ENCODE assay signal across 2 cellular contexts in genomic region chr9:128718475-128718874, GRCh38.
TF ChIP-seq lines count a peak whose summit lies in the region.

No MANE protein-coding gene starts in this region.

TF ChIP-seq in HepG2, 621 proteins besides CTCF, POLR2A, EP300 and RAD21 (continues in another document):
- TF ChIP-seq ZNF674 (CRISPR knock-in tag; IDR thresholded peaks at IDR 0.05; ENCODE audit: low read depth) (no peak), HNF4G (IDR thresholded peaks at IDR 0.05; ENCODE audit: borderline replicate concordance, low read depth, low read length) (peak; percentile 56; the same call in 1 of the 2 replicates), HNF4G (CRISPR knock-in tag; IDR thresholded peaks at IDR 0.05; ENCODE audit: borderline replicate concordance, low read depth) (no peak), NR2F1 (CRISPR knock-in tag; IDR thresholded peaks at IDR 0.05) (0 out of 4 replicates have a peak, but pooled peaks of 1 of the 2 experiments have one; percentile 7), ZSCAN12 (CRISPR knock-in tag; IDR thresholded peaks at IDR 0.05) (no peak), BCL6 (CRISPR knock-in tag; IDR thresholded peaks at IDR 0.05) (peak; percentile 90), ZNF430 (CRISPR knock-in tag; IDR thresholded peaks at IDR 0.05) (no peak), ATF2 (CRISPR knock-in tag; IDR thresholded peaks at IDR 0.05) (no peak), ZNF274 (CRISPR knock-in tag; IDR thresholded peaks at IDR 0.05) (no peak), HNF4A (CRISPR knock-in tag; IDR thresholded peaks at IDR 0.05) (peak; percentile 84), SP1 (IDR thresholded peaks at IDR 0.05) (no peak), SP1 (CRISPR knock-in tag; IDR thresholded peaks at IDR 0.05) (no peak), CSRNP1 (CRISPR knock-in tag; IDR thresholded peaks at IDR 0.05) (no peak), ZMAT3 (CRISPR knock-in tag; conservative IDR thresholded peaks at IDR 0.05) (no peak), SOX5 (CRISPR knock-in tag; IDR thresholded peaks at IDR 0.05; ENCODE audit: borderline replicate concordance) (no peak), KDM2A (CRISPR knock-in tag; IDR thresholded peaks at IDR 0.05; ENCODE audit: borderline replicate concordance, low read depth) (0 out of 2 replicates have a peak, but pooled peaks have one; percentile 24)
- TF ChIP-seq, protein P1, sequence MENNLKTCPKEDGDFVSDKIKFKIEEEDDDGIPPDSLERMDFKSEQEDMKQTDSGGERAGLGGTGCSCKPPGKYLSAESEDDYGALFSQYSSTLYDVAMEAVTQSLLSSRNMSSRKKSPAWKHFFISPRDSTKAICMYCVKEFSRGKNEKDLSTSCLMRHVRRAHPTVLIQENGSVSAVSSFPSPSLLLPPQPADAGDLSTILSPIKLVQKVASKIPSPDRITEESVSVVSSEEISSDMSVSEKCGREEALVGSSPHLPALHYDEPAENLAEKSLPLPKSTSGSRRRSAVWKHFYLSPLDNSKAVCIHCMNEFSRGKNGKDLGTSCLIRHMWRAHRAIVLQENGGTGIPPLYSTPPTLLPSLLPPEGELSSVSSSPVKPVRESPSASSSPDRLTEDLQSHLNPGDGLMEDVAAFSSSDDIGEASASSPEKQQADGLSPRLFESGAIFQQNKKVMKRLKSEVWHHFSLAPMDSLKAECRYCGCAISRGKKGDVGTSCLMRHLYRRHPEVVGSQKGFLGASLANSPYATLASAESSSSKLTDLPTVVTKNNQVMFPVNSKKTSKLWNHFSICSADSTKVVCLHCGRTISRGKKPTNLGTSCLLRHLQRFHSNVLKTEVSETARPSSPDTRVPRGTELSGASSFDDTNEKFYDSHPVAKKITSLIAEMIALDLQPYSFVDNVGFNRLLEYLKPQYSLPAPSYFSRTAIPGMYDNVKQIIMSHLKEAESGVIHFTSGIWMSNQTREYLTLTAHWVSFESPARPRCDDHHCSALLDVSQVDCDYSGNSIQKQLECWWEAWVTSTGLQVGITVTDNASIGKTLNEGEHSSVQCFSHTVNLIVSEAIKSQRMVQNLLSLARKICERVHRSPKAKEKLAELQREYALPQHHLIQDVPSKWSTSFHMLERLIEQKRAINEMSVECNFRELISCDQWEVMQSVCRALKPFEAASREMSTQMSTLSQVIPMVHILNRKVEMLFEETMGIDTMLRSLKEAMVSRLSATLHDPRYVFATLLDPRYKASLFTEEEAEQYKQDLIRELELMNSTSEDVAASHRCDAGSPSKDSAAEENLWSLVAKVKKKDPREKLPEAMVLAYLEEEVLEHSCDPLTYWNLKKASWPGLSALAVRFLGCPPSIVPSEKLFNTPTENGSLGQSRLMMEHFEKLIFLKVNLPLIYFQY (CRISPR knock-in tag; IDR thresholded peaks at IDR 0.05; ENCODE audit: borderline replicate concordance) = no peak
- TF ChIP-seq, protein P2, sequence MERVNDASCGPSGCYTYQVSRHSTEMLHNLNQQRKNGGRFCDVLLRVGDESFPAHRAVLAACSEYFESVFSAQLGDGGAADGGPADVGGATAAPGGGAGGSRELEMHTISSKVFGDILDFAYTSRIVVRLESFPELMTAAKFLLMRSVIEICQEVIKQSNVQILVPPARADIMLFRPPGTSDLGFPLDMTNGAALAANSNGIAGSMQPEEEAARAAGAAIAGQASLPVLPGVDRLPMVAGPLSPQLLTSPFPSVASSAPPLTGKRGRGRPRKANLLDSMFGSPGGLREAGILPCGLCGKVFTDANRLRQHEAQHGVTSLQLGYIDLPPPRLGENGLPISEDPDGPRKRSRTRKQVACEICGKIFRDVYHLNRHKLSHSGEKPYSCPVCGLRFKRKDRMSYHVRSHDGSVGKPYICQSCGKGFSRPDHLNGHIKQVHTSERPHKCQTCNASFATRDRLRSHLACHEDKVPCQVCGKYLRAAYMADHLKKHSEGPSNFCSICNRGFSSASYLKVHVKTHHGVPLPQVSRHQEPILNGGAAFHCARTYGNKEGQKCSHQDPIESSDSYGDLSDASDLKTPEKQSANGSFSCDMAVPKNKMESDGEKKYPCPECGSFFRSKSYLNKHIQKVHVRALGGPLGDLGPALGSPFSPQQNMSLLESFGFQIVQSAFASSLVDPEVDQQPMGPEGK (CRISPR knock-in tag; IDR thresholded peaks at IDR 0.05) = peak; percentile 55

TF ChIP-seq in IMR-90, 13 proteins besides CTCF, POLR2A, EP300 and RAD21:
- TF ChIP-seq, protein P3, sequence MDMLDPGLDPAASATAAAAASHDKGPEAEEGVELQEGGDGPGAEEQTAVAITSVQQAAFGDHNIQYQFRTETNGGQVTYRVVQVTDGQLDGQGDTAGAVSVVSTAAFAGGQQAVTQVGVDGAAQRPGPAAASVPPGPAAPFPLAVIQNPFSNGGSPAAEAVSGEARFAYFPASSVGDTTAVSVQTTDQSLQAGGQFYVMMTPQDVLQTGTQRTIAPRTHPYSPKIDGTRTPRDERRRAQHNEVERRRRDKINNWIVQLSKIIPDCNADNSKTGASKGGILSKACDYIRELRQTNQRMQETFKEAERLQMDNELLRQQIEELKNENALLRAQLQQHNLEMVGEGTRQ (IDR thresholded peaks at IDR 0.05; ENCODE audit: low read depth, low read length) = no peak
- TF ChIP-seq MAZ (IDR thresholded peaks at IDR 0.05; ENCODE audit: borderline replicate concordance, low read depth, low read length) (no peak), MXI1 (IDR thresholded peaks at IDR 0.05; ENCODE audit: borderline replicate concordance, low read depth, low read length) (no peak), RFX5 (IDR thresholded peaks at IDR 0.05; ENCODE audit: low read depth, low read length) (no peak), NFE2L2 (IDR thresholded peaks at IDR 0.05; ENCODE audit: low read depth, low read length) (no peak), RCOR1 (IDR thresholded peaks at IDR 0.05; ENCODE audit: insufficient replicate concordance, low read length) (no peak), CHD1 (IDR thresholded peaks at IDR 0.05; ENCODE audit: low read depth, low read length) (no peak), CEBPB (IDR thresholded peaks at IDR 0.05; ENCODE audit: low read depth, low read length) (no peak), SMC3 (IDR thresholded peaks at IDR 0.05; ENCODE audit: low read depth, low read length) (no peak), BHLHE40 (IDR thresholded peaks at IDR 0.05; ENCODE audit: low read depth, low read length) (no peak), FOS (IDR thresholded peaks at IDR 0.05; ENCODE audit: low read depth, low read length) (no peak), MAFK (IDR thresholded peaks at IDR 0.05; ENCODE audit: low read depth, low read length) (no peak)
- TF ChIP-seq, protein P4, sequence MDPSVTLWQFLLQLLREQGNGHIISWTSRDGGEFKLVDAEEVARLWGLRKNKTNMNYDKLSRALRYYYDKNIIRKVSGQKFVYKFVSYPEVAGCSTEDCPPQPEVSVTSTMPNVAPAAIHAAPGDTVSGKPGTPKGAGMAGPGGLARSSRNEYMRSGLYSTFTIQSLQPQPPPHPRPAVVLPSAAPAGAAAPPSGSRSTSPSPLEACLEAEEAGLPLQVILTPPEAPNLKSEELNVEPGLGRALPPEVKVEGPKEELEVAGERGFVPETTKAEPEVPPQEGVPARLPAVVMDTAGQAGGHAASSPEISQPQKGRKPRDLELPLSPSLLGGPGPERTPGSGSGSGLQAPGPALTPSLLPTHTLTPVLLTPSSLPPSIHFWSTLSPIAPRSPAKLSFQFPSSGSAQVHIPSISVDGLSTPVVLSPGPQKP (IDR thresholded peaks at IDR 0.05; ENCODE audit: borderline replicate concordance, low read depth, low read length) = no peak
TF ChIP-seq in IMR-90: peak in this region for 0.
